ENCODE assay signal across 8 cellular contexts in the genomic region with DNA sequence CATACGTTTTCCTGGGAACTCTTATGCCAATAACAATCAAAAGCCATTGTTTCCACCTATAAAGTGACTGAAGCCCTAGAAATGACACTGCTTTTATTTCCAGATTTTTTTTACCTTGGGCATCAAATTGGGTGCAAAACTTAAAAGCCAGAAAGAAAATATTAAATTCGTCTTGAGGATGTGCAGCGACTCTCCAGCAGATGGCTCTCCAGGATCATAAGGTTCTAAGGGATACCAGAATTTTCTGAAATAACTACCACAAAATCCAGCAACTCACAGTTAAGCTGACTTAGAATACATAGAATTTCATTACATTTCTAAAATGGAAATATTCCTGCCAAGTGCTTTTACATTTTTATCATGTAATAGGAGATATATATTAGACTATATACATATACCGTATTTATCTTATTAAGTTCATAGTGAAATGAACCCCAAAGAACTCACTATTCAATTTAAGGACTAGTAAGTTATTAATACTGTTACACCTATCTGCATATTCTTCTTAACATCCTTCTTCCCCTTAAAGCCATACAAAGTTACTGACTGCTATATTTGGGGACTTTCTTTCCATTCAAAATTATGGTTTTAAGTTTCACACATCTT. TPM values are rescaled to one million over a fixed set of nuclear protein-coding genes. Genes with fewer than 3 reads are reported as not detected.
DNase-seq lines count a peak whose midpoint lies in the region; ATAC-seq and TF ChIP-seq lines count a peak whose summit lies in the region.

No MANE protein-coding gene starts in this region.

- H3K36me3 Mint-ChIP-seq in T-helper 2 cell treated with Interferon-gamma antibody and Interleukin-4, amounts not matched to agents 5 μg/mL and 100 μg/mL, for 36 hours (ENCODE audit: low read depth): no peaks in the 10 kb centered on the region

- no peaks in the 10 kb centered on the region for H3K4me1 Mint-ChIP-seq in T-helper 2 cell treated with Interferon-gamma antibody and Interleukin-4, amounts not matched to agents 5 μg/mL and 100 μg/mL, for 36 hours (ENCODE audit: low read depth)

- no peak overlapping the region for H3K4me3 Mint-ChIP-seq in T-helper 2 cell treated with Interferon-gamma antibody and Interleukin-4, amounts not matched to agents 5 μg/mL and 100 μg/mL, for 36 hours

- no peak overlapping the region for H3K27ac Mint-ChIP-seq in T-helper 2 cell treated with Interferon-gamma antibody and Interleukin-4, amounts not matched to agents 5 μg/mL and 100 μg/mL, for 36 hours

- TF ChIP-seq POLR2A in testis (IDR thresholded peaks at IDR 0.05) (no peak), GM18505 (IDR thresholded peaks at IDR 0.05; ENCODE audit: borderline replicate concordance, extremely low read depth, insufficient read depth, insufficient read length) (no peak)

- H3K27ac ChIP-seq in MM.1S (ENCODE audit: low read length) (no peak overlapping the region), left lung (no peak overlapping the region), testis (no peak overlapping the region)

- H3K36me3 ChIP-seq in MM.1S (replicated peaks; ENCODE audit: insufficient read depth, low read length): no peaks in the 10 kb centered on the region
- no peaks in the 10 kb centered on the region for H3K36me3 ChIP-seq in left lung
- no peaks in the 10 kb centered on the region for H3K36me3 ChIP-seq in testis (ENCODE audit: low read depth, missing control alignments)

- no peaks in the 10 kb centered on the region for H3K9me3 Mint-ChIP-seq in T-helper 2 cell treated with Interferon-gamma antibody and Interleukin-4, amounts not matched to agents 5 μg/mL and 100 μg/mL, for 36 hours

- H3K79me2 ChIP-seq in MM.1S (ENCODE audit: low read length): no peaks in the 10 kb centered on the region

- H3K9ac ChIP-seq in MM.1S (ENCODE audit: low read length): no peak overlapping the region

- 41% methylated on average over 4 of the region's 4 CpGs for WGBS in testis, 2 donors

- H3K4me1 ChIP-seq in MM.1S (ENCODE audit: low read length) (no peaks in the 10 kb centered on the region), left lung (no peaks in the 10 kb centered on the region), testis (no peaks in the 10 kb centered on the region)

- H3F3A ChIP-seq in MM.1S (ENCODE audit: insufficient read depth, low read length): no peaks in the 10 kb centered on the region

- TF ChIP-seq CTCF in MM.1S (IDR thresholded peaks at IDR 0.05; ENCODE audit: low read length) (peak; percentile 55), cardiac fibroblast (IDR thresholded peaks at IDR 0.05; ENCODE audit: low read depth, low read length) (peak; percentile 71), left lung (IDR thresholded peaks at IDR 0.05) (peak in 1 of 2 donors; percentile 61), testis (IDR thresholded peaks at IDR 0.05) (peak; percentile 72 to 75 (median 75))

- no peak overlapping the region for H3K4me3 ChIP-seq in MM.1S (ENCODE audit: low read length)
- H3K4me3 ChIP-seq in cardiac fibroblast (replicated peaks in 1 of 2; ENCODE audit: low read depth in 2 of 2, low read length in 2 of 2): no peak overlapping the region
- H3K4me3 ChIP-seq in left lung: no peak overlapping the region
- H3K4me3 ChIP-seq in testis: no peak overlapping the region

- peaks cover 35% of the 10 kb centered on the region for H3K27me3 Mint-ChIP-seq in T-helper 2 cell treated with Interferon-gamma antibody and Interleukin-4, amounts not matched to agents 5 μg/mL and 100 μg/mL, for 36 hours (ENCODE audit: low read depth)

- H3K27me3 ChIP-seq in MM.1S (replicated peaks; ENCODE audit: insufficient read depth, low read length): no peaks in the 10 kb centered on the region
- no peaks in the 10 kb centered on the region for H3K27me3 ChIP-seq in left lung
- no peaks in the 10 kb centered on the region for H3K27me3 ChIP-seq in testis

- peak; percentile 81 for ATAC-seq in left lung
- no peak for ATAC-seq in GM18505 (IDR thresholded peaks at IDR 0.05; ENCODE audit: unreplicated experiment)

- H2AFZ ChIP-seq in MM.1S (ENCODE audit: low read length): no peak overlapping the region

- no peaks in the 10 kb centered on the region for H4K20me1 ChIP-seq in MM.1S (ENCODE audit: insufficient read depth, low read length)

- intact Hi-C loops in left lung (cut with DNase I) (loop anchor here in 1 of 2 donors (10.0 kb wide), 1 partner anchor 57 kb away; no protein-coding TSS in a partner anchor), testis (cut with DNase I; ENCODE audit: low total_unique reads) (no loop called here)

- H3K9me3 ChIP-seq in MM.1S (replicated peaks; ENCODE audit: insufficient read depth, low read length): no peaks in the 10 kb centered on the region
- no peaks in the 10 kb centered on the region for H3K9me3 ChIP-seq in left lung
- H3K9me3 ChIP-seq in testis: no peaks in the 10 kb centered on the region

- DNase-seq in T-helper 2 cell (peak in 3 of 5 experiments; percentile 10 to 54 (median 21)), MM.1S (peak; percentile 34), SHP77 treated with DMSO at 0.1 percent for 48 hours (lab: John Stamatoyannopoulos, UW) (peak; percentile 33), cardiac fibroblast (ENCODE audit: low read depth in 2 of 2) (peak; percentile 83 to 88), left lung (no peak), testis (peak; percentile 64)
- no peak for DNase-seq in T-helper 2 cell treated with Interferon-gamma antibody and Interleukin-4, amounts not matched to agents 5 μg/mL and 100 μg/mL, for 36 hours (ENCODE audit: low spot score)

- H3K9me2 ChIP-seq in MM.1S (replicated peaks; ENCODE audit: insufficient read depth, low read length): no peaks in the 10 kb centered on the region

- no peak overlapping the region for H3K4me2 ChIP-seq in MM.1S (ENCODE audit: low read depth, low read length)

RNA-seq across cellular contexts. Expression of a gene that starts 44.0 kb away (rescaled TPM):
- total RNA-seq in left lung (1 to 10 TPM; 2.0 to 9.7 TPM), testis (10 to 100 TPM; 38.7 to 65.8 TPM)
- polyA plus RNA-seq in testis (ENCODE audit: insufficient read depth, low read depth, low replicate concordance): 13.5 TPM

Comparison
In these comparisons a context has a peak if more than half of its experiments do, and no peak if none do; other contexts are left out.
1. DNase-seq: peak in T-helper 2 cell (3 of 5), MM.1S (single experiment), SHP77 treated with DMSO at 0.1 percent for 48 hours (single experiment), cardiac fibroblast (2 of 2) and testis (single experiment); none in T-helper 2 cell treated with Interferon-gamma antibody and Interleukin-4, amounts not matched to agents 5 μg/mL and 100 μg/mL, for 36 hours (single experiment) and left lung (0 of 2).